9 cellular contexts compared by ENCODE assay signal in genomic region chr6:13278184-13278583, GRCh38. TPM values are rescaled to one million over a fixed set of nuclear protein-coding genes. Genes with fewer than 3 reads are reported as not detected.
DNase-seq lines count a peak whose midpoint lies in the region; ATAC-seq and TF ChIP-seq lines count a peak whose summit lies in the region.
"Had no signal": no experiment of that assay in that cellular context is flagged by ENCODE, and none has a peak within 500 bp of the region (broad histone marks: within the 10 kb centered on the region; RNA-seq: fewer than 3 reads in every experiment).

No MANE protein-coding gene starts in this region.

- intact Hi-C loops in activated CD4-positive, alpha-beta T cell treated with anti-CD3 and anti-CD28 coated beads for 36 hours (cut with DNase I, micrococcal nuclease): no loop called here

- H3K36me3 Mint-ChIP-seq in activated CD4-positive, alpha-beta T cell treated with anti-CD3 and anti-CD28 coated beads for 36 hours (ENCODE audit: low read depth): no peaks in the 10 kb centered on the region
- H3K36me3 Mint-ChIP-seq in brain: peaks cover 54% of the 10 kb centered on the region

- H3K27ac Mint-ChIP-seq in activated CD4-positive, alpha-beta T cell treated with anti-CD3 and anti-CD28 coated beads for 36 hours: no peak overlapping the region
- no peak overlapping the region for H3K27ac Mint-ChIP-seq in brain

- POLR2A ChIA-PET in activated CD4-positive, alpha-beta T cell treated with anti-CD3 and anti-CD28 coated beads for 36 hours (lab: Charles Lee): interaction anchor here (0.6 kb wide), 1 partner anchor 664 kb away, joined by 9 read pairs; no protein-coding TSS in a partner anchor

- peak; percentile 38 for ATAC-seq in activated CD4-positive, alpha-beta T cell treated with anti-CD3 and anti-CD28 coated beads for 36 hours
- ATAC-seq in HG03521 (IDR thresholded peaks at IDR 0.05; ENCODE audit: unreplicated experiment): no peak
- ATAC-seq in activated CD4-positive, CD25-positive, alpha-beta regulatory T cell treated with anti-CD3 and anti-CD28 coated beads, Interleukin-2, amount 50 U/mL, for 24 hours: no peak
- ATAC-seq in GM18517 (IDR thresholded peaks at IDR 0.05; ENCODE audit: unreplicated experiment): no peak

- H3K9me3 Mint-ChIP-seq in activated CD4-positive, alpha-beta T cell treated with anti-CD3 and anti-CD28 coated beads for 36 hours (ENCODE audit: low read depth): no peaks in the 10 kb centered on the region
- no peaks in the 10 kb centered on the region for H3K9me3 Mint-ChIP-seq in brain

- H3K27me3 Mint-ChIP-seq in activated CD4-positive, alpha-beta T cell treated with anti-CD3 and anti-CD28 coated beads for 36 hours: no peaks in the 10 kb centered on the region
- no peaks in the 10 kb centered on the region for H3K27me3 Mint-ChIP-seq in brain

- peaks cover 18% of the 10 kb centered on the region for H3K4me1 Mint-ChIP-seq in activated CD4-positive, alpha-beta T cell treated with anti-CD3 and anti-CD28 coated beads for 36 hours
- H3K4me1 Mint-ChIP-seq in brain: peaks cover 4% of the 10 kb centered on the region

- CTCF ChIA-PET in activated CD4-positive, alpha-beta T cell treated with anti-CD3 and anti-CD28 coated beads for 36 hours (lab: Charles Lee): interaction anchor here (0.6 kb wide), 2 partner anchors 349 to 394 kb away, joined by 3 read pairs; no protein-coding TSS in a partner anchor

- TF ChIP-seq CTCF in brain (conservative IDR thresholded peaks at IDR 0.05): peak; percentile 23 to 36
- peak; percentile 46 for TF ChIP-seq CTCF in retinal pigment epithelial cell (conservative IDR thresholded peaks at IDR 0.05; ENCODE audit: low read depth, low read length)

- peak; percentile 42 for DNase-seq in activated CD4-positive, alpha-beta T cell treated with anti-CD3 and anti-CD28 coated beads for 36 hours
- no peak for DNase-seq in activated CD4-positive, alpha-beta T cell treated with anti-CD3 and anti-CD28 coated beads, Interleukin-2, amount 50 U/mL, for 4 hours
- peak; percentile 11 to 13 for DNase-seq in Kasumi-1 (lab: John Stamatoyannopoulos, UW)
- DNase-seq in retinal pigment epithelial cell (ENCODE audit: low read depth): no peak
- DNase-seq: amygdala had no signal

- no peak overlapping the region for H3K4me3 ChIP-seq in retinal pigment epithelial cell (ENCODE audit: low read length)

- no peak overlapping the region for H3K4me3 Mint-ChIP-seq in activated CD4-positive, alpha-beta T cell treated with anti-CD3 and anti-CD28 coated beads for 36 hours
- H3K4me3 Mint-ChIP-seq in brain: no peak overlapping the region

RNA-seq across cellular contexts. Expression of gene TBC1D7, which starts 50.2 kb away (rescaled TPM):
- total RNA-seq in activated CD4-positive, alpha-beta T cell treated with anti-CD3 and anti-CD28 coated beads for 36 hours: 10 to 100 TPM; 13.8 to 16.4 TPM
- polyA plus RNA-seq in brain (ENCODE audit: insufficient read depth, low read depth, low replicate concordance): 39.1 TPM

Comparison
In these comparisons a context has a peak if more than half of its experiments do, and no peak if none do; other contexts are left out.
1. DNase-seq: peak in activated CD4-positive, alpha-beta T cell treated with anti-CD3 and anti-CD28 coated beads for 36 hours (single experiment) and Kasumi-1 (2 of 2); none in activated CD4-positive, alpha-beta T cell treated with anti-CD3 and anti-CD28 coated beads, Interleukin-2, amount 50 U/mL, for 4 hours (0 of 2) and retinal pigment epithelial cell (single experiment).